Comparison of ENCODE assay signal across 1 cellular context in genomic region chr3:189167027-189167766, GRCh38.
TF ChIP-seq lines count a peak whose summit lies in the region.

No MANE protein-coding gene starts in this region.

TF ChIP-seq in GM23338, 12 proteins besides CTCF, POLR2A, EP300 and RAD21 (continued from another document):
- TF ChIP-seq ZNF462 (CRISPR knock-in tag; IDR thresholded peaks at IDR 0.05): no peak
TF ChIP-seq in GM23338: peak in this region for 0.
